21 cellular contexts compared by ENCODE assay signal in the genomic region with DNA sequence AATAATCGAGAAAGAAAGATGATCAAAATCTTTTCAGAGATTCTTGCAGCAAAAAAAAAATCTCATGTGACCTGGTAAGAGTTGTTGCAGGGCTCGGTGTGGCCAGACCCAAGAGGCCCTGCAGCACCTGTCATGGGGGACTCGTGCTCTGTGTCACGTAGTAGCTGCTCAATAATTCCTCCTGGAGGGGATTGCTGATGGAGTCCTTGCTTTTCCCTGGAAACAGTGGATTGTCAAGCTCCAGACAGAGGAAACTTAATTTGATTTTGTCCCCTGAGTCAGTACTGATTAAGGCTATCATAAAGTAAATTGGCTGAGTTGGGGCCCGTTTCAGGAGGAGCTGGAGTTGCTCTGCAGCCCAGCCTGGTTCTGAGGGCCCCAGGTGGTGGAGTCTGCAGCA.
"Had no signal": no experiment of that assay in that cellular context is flagged by ENCODE, and none has a peak within 500 bp of the region (broad histone marks: within the 10 kb centered on the region; RNA-seq: fewer than 3 reads in every experiment).

No MANE protein-coding gene starts in this region.

- H3K4me3 ChIP-seq: coronary artery, dorsolateral prefrontal cortex, esophagus muscularis mucosa, gastroesophageal sphincter, heart left ventricle, hepatocyte, left lung, lower lobe of right lung had no signal

- H3K36me3 ChIP-seq: esophagus muscularis mucosa, gastroesophageal sphincter, heart left ventricle, left lung, lower lobe of right lung had no signal

- H3K4me1 ChIP-seq: foreskin keratinocyte, gastroesophageal sphincter, left lung, lower lobe of right lung had no signal

- ATAC-seq: foreskin keratinocyte, gastroesophageal sphincter, left colon, left lung, left ventricle myocardium superior, lower lobe of right lung had no signal

- H3K4me3 Mint-ChIP-seq: immature natural killer cell had no signal

- H3K27ac Mint-ChIP-seq: immature natural killer cell had no signal

- H3K9me3 Mint-ChIP-seq: immature natural killer cell had no signal

- H3K9me3 ChIP-seq: esophagus muscularis mucosa, gastroesophageal sphincter, heart left ventricle, left lung, lower lobe of right lung had no signal

- DNase-seq: dermis blood vessel endothelial cell; dorsolateral prefrontal cortex; effector CD4-positive, alpha-beta T cell; effector memory CD4-positive, alpha-beta T cell; foreskin keratinocyte; heart left ventricle; hypothalamus; immature natural killer cell; islet precursor cell; kidney; kidney glomerular epithelial cell; left colon; left lung; left ventricle myocardium superior; lower lobe of right lung; mesenchymal stem cell; midbrain had no signal

- H3K27me3 ChIP-seq: foreskin keratinocyte, hepatocyte, left lung had no signal
